ENCODE assay signal across 9 cellular contexts in genomic region chr2:67259581-67260347, GRCh38.
DNase-seq lines count a peak whose midpoint lies in the region; ATAC-seq, FAIRE-seq and TF ChIP-seq lines count a peak whose summit lies in the region.
"Had no signal": no experiment of that assay in that cellular context is flagged by ENCODE, and none has a peak within 500 bp of the region (broad histone marks: within the 10 kb centered on the region; RNA-seq: fewer than 3 reads in every experiment).

No MANE protein-coding gene starts in this region.

- no peak overlapping the region for H3K27ac Mint-ChIP-seq in T-helper 2 cell treated with Interferon-gamma antibody and Interleukin-4, amounts not matched to agents 5 μg/mL and 100 μg/mL, for 36 hours
- H3K27ac Mint-ChIP-seq: dendritic cell treated with granulocyte-macrophage colony-stimulating factor and Interleukin-4, amounts not matched to agents 40 ng/mL and 50 ng/mL, for 4 days had no signal

- no peaks in the 10 kb centered on the region for H3K36me3 Mint-ChIP-seq in T-helper 2 cell treated with Interferon-gamma antibody and Interleukin-4, amounts not matched to agents 5 μg/mL and 100 μg/mL, for 36 hours (ENCODE audit: low read depth)

- TF ChIP-seq POLR2A in sigmoid colon (IDR thresholded peaks at IDR 0.05), result no peak
- TF ChIP-seq POLR2A in tibial nerve (IDR thresholded peaks at IDR 0.05), result no peak

- H3K4me3 ChIP-seq in sigmoid colon (no peak overlapping the region), tibial nerve (no peak overlapping the region)

- ATAC-seq in HG03045 (IDR thresholded peaks at IDR 0.05; ENCODE audit: unreplicated experiment), result no peak

- H3K27me3 ChIP-seq in sigmoid colon (no peaks in the 10 kb centered on the region), tibial nerve (peaks cover 0 to 3% of the 10 kb centered on the region in 2 donors)

- H3K4me1 ChIP-seq in sigmoid colon, result peaks cover 0 to 28% (median 19%) of the 10 kb centered on the region in 4 donors
- H3K4me1 ChIP-seq in tibial nerve, result peaks cover 0 to 9% (median 0%) of the 10 kb centered on the region in 4 donors

- H3K36me3 ChIP-seq in sigmoid colon (no peaks in the 10 kb centered on the region), tibial nerve (no peaks in the 10 kb centered on the region)

- H3K9me3 Mint-ChIP-seq in T-helper 2 cell treated with Interferon-gamma antibody and Interleukin-4, amounts not matched to agents 5 μg/mL and 100 μg/mL, for 36 hours, result no peaks in the 10 kb centered on the region
- H3K9me3 Mint-ChIP-seq: dendritic cell treated with granulocyte-macrophage colony-stimulating factor and Interleukin-4, amounts not matched to agents 40 ng/mL and 50 ng/mL, for 4 days had no signal

- TF ChIP-seq CTCF in sigmoid colon (IDR thresholded peaks at IDR 0.05), result no peak
- no peak for TF ChIP-seq CTCF in tibial nerve (IDR thresholded peaks at IDR 0.05)

- TF ChIP-seq EP300 in sigmoid colon (IDR thresholded peaks at IDR 0.05) (peak; percentile 51 to 86 (median 62)), tibial nerve (IDR thresholded peaks at IDR 0.05) (no peak)

- H3K4me3 Mint-ChIP-seq in T-helper 2 cell treated with Interferon-gamma antibody and Interleukin-4, amounts not matched to agents 5 μg/mL and 100 μg/mL, for 36 hours, result no peak overlapping the region
- H3K4me3 Mint-ChIP-seq: dendritic cell treated with granulocyte-macrophage colony-stimulating factor and Interleukin-4, amounts not matched to agents 40 ng/mL and 50 ng/mL, for 4 days had no signal

- intact Hi-C loops in sigmoid colon (cut with DNase I), result loop anchor here (2.0 to 5.0 kb wide), 8 partner anchors 58 to 827 kb away; no protein-coding TSS in a partner anchor

- H3K4me1 Mint-ChIP-seq in T-helper 2 cell treated with Interferon-gamma antibody and Interleukin-4, amounts not matched to agents 5 μg/mL and 100 μg/mL, for 36 hours (ENCODE audit: low read depth), result no peaks in the 10 kb centered on the region

- 53 to 65% methylated on average over 5 of the region's 5 CpGs for WGBS in sigmoid colon, 2 donors
- 47 to 48% methylated on average over 5 of the region's 5 CpGs for WGBS in tibial nerve, 2 donors

- no peaks in the 10 kb centered on the region for H3K27me3 Mint-ChIP-seq in T-helper 2 cell treated with Interferon-gamma antibody and Interleukin-4, amounts not matched to agents 5 μg/mL and 100 μg/mL, for 36 hours (ENCODE audit: low read depth)
- H3K27me3 Mint-ChIP-seq: dendritic cell treated with granulocyte-macrophage colony-stimulating factor and Interleukin-4, amounts not matched to agents 40 ng/mL and 50 ng/mL, for 4 days had no signal

- peak; percentile 74 for FAIRE-seq in RCC 7860 (lab: Jason Lieb, UNC)

- H3K9me3 ChIP-seq in sigmoid colon (no peaks in the 10 kb centered on the region), tibial nerve (no peaks in the 10 kb centered on the region)

- H3K27ac ChIP-seq in sigmoid colon (peak overlapping the region; percentile 84 to 89 (median 86)), tibial nerve (peak overlapping the region in 2 of 4 donors; percentile 41 to 58)

- DNase-seq in ELR (ENCODE audit: low read depth), result peak; percentile 95
- peak; percentile 83 for DNase-seq in RCC 7860 (ENCODE audit: low spot score)
- peak; percentile 81 for DNase-seq in fibroblast of peridontal ligament (ENCODE audit: extremely low read depth)
- peak; percentile 94 for DNase-seq in sigmoid colon
- DNase-seq in tibial nerve (ENCODE audit: low spot score in 2 of 2), result no peak
- no peak for DNase-seq in T-helper 2 cell treated with Interferon-gamma antibody and Interleukin-4, amounts not matched to agents 5 μg/mL and 100 μg/mL, for 36 hours (ENCODE audit: low spot score)
- no peak for DNase-seq in activated CD4-positive, alpha-beta T cell treated with anti-CD3 and anti-CD28 coated beads, Interleukin-2, amount 50 U/mL, for 48 hours

Comparison
In these comparisons a context has a peak if more than half of its experiments do, and no peak if none do; other contexts are left out.
1. DNase-seq: peak in ELR (single experiment), RCC 7860 (single experiment), fibroblast of peridontal ligament (single experiment) and sigmoid colon (single experiment); none in tibial nerve (0 of 2), T-helper 2 cell treated with Interferon-gamma antibody and Interleukin-4, amounts not matched to agents 5 μg/mL and 100 μg/mL, for 36 hours (single experiment) and activated CD4-positive, alpha-beta T cell treated with anti-CD3 and anti-CD28 coated beads, Interleukin-2, amount 50 U/mL, for 48 hours (0 of 2).